In the genomic region with DNA sequence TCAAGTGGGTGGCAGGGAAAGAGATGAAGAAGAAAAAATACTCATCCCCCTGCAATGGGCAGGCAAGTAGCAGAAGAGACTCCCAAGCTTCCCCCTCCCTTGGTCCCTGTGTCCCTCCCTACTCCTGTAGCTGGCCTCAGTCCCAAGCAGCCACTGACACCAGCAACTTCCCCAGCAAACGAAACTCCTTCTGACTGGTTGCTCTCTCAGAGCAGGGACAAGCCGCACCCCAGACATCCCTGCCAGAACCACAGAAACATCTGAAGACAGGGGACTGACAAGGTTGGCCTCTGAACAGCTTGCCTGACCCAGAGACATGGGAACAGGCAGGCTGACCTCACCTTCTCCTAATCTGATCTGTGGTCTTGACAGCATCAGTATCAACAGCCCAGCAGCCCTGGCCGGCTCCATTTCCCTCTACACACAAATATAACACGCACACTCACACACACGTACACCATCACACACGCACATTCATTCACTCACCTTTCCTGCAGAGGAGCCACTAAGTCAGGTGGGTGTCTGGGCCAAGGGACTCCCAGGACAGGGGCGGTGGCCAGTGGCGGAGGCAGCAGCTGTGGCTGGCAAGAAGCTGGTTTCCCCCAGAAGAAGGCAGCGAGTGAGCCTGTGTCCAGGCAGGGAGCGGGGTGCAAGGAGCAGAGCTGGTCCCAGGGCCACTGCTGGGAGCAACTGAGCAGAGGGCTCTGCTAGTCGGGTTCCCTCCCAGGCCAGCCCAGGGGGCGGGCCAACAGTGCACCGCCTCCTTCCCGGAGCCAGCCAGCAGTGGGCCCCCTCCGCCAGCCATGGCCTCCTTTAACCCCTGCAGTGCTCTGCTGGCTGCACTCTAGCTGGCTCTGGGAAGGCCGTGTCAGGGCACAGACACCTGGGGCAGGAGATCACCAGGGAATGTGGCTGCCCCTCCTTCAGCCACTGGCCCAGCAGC, we compare ENCODE assay signal across 8 cellular contexts. TPM values are rescaled to one million over a fixed set of nuclear protein-coding genes. Genes with fewer than 3 reads are reported as not detected.
A peak's percentile ranks its signal among the peaks of the same experiment; 100 is the strongest.
DNase-seq lines count a peak whose midpoint lies in the region; ATAC-seq and TF ChIP-seq lines count a peak whose summit lies in the region.

No MANE protein-coding gene starts in this region.

- DNase-seq in activated naive CD4-positive, alpha-beta T cell treated with anti-CD3 and anti-CD28 coated beads, Interleukin-2, amount 50 U/mL, for 72 hours (ENCODE audit: low spot score in 2 of 2): no peak
- no peak for DNase-seq in activated naive CD4-positive, alpha-beta T cell treated with anti-CD3 and anti-CD28 coated beads, Interleukin-2, amount 50 U/mL, for 16 hours
- DNase-seq in endodermal cell: peak; percentile 96
- peak; percentile 86 for DNase-seq in mesendoderm
- peak; percentile 65 to 68 for DNase-seq in tibial nerve (ENCODE audit: low spot score in 2 of 2)

- H2AK5ac ChIP-seq in mesendoderm (ENCODE audit: low read length): no peak overlapping the region

- H3K27ac ChIP-seq in endodermal cell (ENCODE audit: low read depth, low read length): no peak overlapping the region
- no peak overlapping the region for H3K27ac ChIP-seq in mesendoderm (ENCODE audit: low read depth, low read length)
- peak overlapping the region; percentile 49 to 91 (median 82) for H3K27ac ChIP-seq in tibial nerve

- no peak overlapping the region for H3K27ac Mint-ChIP-seq in activated naive CD4-positive, alpha-beta T cell treated with anti-CD3 and anti-CD28 coated beads, Interleukin-2, amount 50 U/mL, for 72 hours
- peak overlapping the region; percentile 50 for H3K27ac Mint-ChIP-seq in endodermal cell

- H3K56ac ChIP-seq in mesendoderm (ENCODE audit: low read length): peak overlapping the region; percentile 46

- no peaks in the 10 kb centered on the region for H3K36me3 Mint-ChIP-seq in activated naive CD4-positive, alpha-beta T cell treated with anti-CD3 and anti-CD28 coated beads, Interleukin-2, amount 50 U/mL, for 72 hours
- no peaks in the 10 kb centered on the region for H3K36me3 Mint-ChIP-seq in endodermal cell (ENCODE audit: low read depth)

- peak; percentile 24 to 84 for TF ChIP-seq POLR2A in tibial nerve (IDR thresholded peaks at IDR 0.05)

- H3K9me3 ChIP-seq in endodermal cell (ENCODE audit: control insufficient read depth, low read length) (no peaks in the 10 kb centered on the region), tibial nerve (no peaks in the 10 kb centered on the region)

- no peak overlapping the region for H3K4me3 ChIP-seq in endodermal cell (ENCODE audit: low read length)
- H3K4me3 ChIP-seq in mesendoderm (ENCODE audit: low read length): no peak overlapping the region
- H3K4me3 ChIP-seq in tibial nerve: peak overlapping the region; percentile 50 to 65 (median 54)

- no peaks in the 10 kb centered on the region for H3K9me3 Mint-ChIP-seq in activated naive CD4-positive, alpha-beta T cell treated with anti-CD3 and anti-CD28 coated beads, Interleukin-2, amount 50 U/mL, for 72 hours
- no peaks in the 10 kb centered on the region for H3K9me3 Mint-ChIP-seq in endodermal cell

- no peaks in the 10 kb centered on the region for H3K79me1 ChIP-seq in mesendoderm (ENCODE audit: low read length)

- H3K4me1 ChIP-seq in endodermal cell (ENCODE audit: control insufficient read depth, insufficient read depth, low read length) (no peaks in the 10 kb centered on the region), mesendoderm (ENCODE audit: control insufficient read depth, low read depth, low read length) (peaks cover 4% of the 10 kb centered on the region), tibial nerve (peaks cover 0 to 89% (median 36%) of the 10 kb centered on the region in 4 donors)

- peak in 1 of 2 donors; percentile 88 for TF ChIP-seq EP300 in tibial nerve (IDR thresholded peaks at IDR 0.05)

- TF ChIP-seq CTCF in endodermal cell (conservative IDR thresholded peaks at IDR 0.05) (peak; percentile 55), tibial nerve (IDR thresholded peaks at IDR 0.05) (peak in 4 of 5 experiments; percentile 16 to 62 (median 47))

- peak; percentile 65 to 70 for ATAC-seq in activated naive CD4-positive, alpha-beta T cell treated with anti-CD3 and anti-CD28 coated beads, Interleukin-2, amount 50 U/mL, for 72 hours
- ATAC-seq in activated CD4-positive, CD25-positive, alpha-beta regulatory T cell treated with anti-CD3 and anti-CD28 coated beads, Interleukin-2, amount 50 U/mL, for 24 hours: no peak
- ATAC-seq in HG03354 (IDR thresholded peaks at IDR 0.05; ENCODE audit: poor library complexity, severe bottlenecking, unreplicated experiment): no peak

- peak overlapping the region; percentile 5 for H3K4me3 Mint-ChIP-seq in endodermal cell

- no peaks in the 10 kb centered on the region for H3K79me2 ChIP-seq in mesendoderm (ENCODE audit: control insufficient read depth, insufficient read depth, low read length)

- H3K36me3 ChIP-seq in endodermal cell (ENCODE audit: control insufficient read depth, insufficient read depth, low read length): no peaks in the 10 kb centered on the region
- no peaks in the 10 kb centered on the region for H3K36me3 ChIP-seq in mesendoderm (ENCODE audit: control insufficient read depth, insufficient read depth, low read length)
- H3K36me3 ChIP-seq in tibial nerve: peaks cover 0 to 2% (median 0%) of the 10 kb centered on the region in 3 donors

- no peak overlapping the region for H2BK120ac ChIP-seq in mesendoderm (ENCODE audit: low read depth, low read length)

- H3K27me3 Mint-ChIP-seq in endodermal cell (ENCODE audit: insufficient read depth): peaks cover 12% of the 10 kb centered on the region

- no peak overlapping the region for H4K5ac ChIP-seq in mesendoderm (ENCODE audit: low read length)

- no peak overlapping the region for H3K4ac ChIP-seq in mesendoderm (ENCODE audit: low read depth, low read length)

- H3K18ac ChIP-seq in mesendoderm (ENCODE audit: low read length): no peak overlapping the region

- no peak overlapping the region for H3K9ac ChIP-seq in endodermal cell (ENCODE audit: extremely low read depth, low read length, poor library complexity, severe bottlenecking)
- H3K9ac ChIP-seq in mesendoderm (ENCODE audit: low read length): peak overlapping the region; percentile 47

- no peaks in the 10 kb centered on the region for H3K27me3 ChIP-seq in endodermal cell (ENCODE audit: control insufficient read depth, insufficient read depth, low read length, poor library complexity, severe bottlenecking)
- no peaks in the 10 kb centered on the region for H3K27me3 ChIP-seq in mesendoderm (ENCODE audit: insufficient read depth, low read length, poor library complexity)
- no peaks in the 10 kb centered on the region for H3K27me3 ChIP-seq in tibial nerve

- H3K4me2 ChIP-seq in mesendoderm (ENCODE audit: low read length): no peak overlapping the region

- WGBS in endodermal cell (ENCODE audit: insufficient coverage in 1 of 2, insufficient read length in 1 of 2), 2 experiments: 34 to 56% methylated on average over 5 to 16 of the region's 16 CpGs
- 100% methylated on average over 3 of the region's 16 CpGs for WGBS in mesendoderm (ENCODE audit: extremely low coverage, insufficient coverage, low lambda C conversion rate)
- WGBS in tibial nerve, 2 donors: 3 to 4% methylated on average over 10 to 16 of the region's 16 CpGs

- no peak overlapping the region for H4K8ac ChIP-seq in mesendoderm (ENCODE audit: low read depth, low read length)

- no peak overlapping the region for H3K23ac ChIP-seq in mesendoderm (ENCODE audit: low read length)

- no peak overlapping the region for H2BK5ac ChIP-seq in mesendoderm (ENCODE audit: low read length)

- H2BK15ac ChIP-seq in mesendoderm (replicated peaks; ENCODE audit: low read depth): no peak overlapping the region

- H3K4me1 Mint-ChIP-seq in endodermal cell: peaks cover 19% of the 10 kb centered on the region

TF ChIP-seq in PFSK-1, 5 proteins besides CTCF, POLR2A, EP300 and RAD21:
- TF ChIP-seq POLR2AphosphoS5 (IDR thresholded peaks at IDR 0.05; ENCODE audit: low read depth, low read length): peak; percentile 45; the same call in 1 of the 2 replicates
- 0 out of 2 replicates have a peak, but pooled peaks have one; percentile 51 for TF ChIP-seq TAF1 (IDR thresholded peaks at IDR 0.05; ENCODE audit: borderline replicate concordance, insufficient read depth, low read length)
- TF ChIP-seq, protein P1, sequence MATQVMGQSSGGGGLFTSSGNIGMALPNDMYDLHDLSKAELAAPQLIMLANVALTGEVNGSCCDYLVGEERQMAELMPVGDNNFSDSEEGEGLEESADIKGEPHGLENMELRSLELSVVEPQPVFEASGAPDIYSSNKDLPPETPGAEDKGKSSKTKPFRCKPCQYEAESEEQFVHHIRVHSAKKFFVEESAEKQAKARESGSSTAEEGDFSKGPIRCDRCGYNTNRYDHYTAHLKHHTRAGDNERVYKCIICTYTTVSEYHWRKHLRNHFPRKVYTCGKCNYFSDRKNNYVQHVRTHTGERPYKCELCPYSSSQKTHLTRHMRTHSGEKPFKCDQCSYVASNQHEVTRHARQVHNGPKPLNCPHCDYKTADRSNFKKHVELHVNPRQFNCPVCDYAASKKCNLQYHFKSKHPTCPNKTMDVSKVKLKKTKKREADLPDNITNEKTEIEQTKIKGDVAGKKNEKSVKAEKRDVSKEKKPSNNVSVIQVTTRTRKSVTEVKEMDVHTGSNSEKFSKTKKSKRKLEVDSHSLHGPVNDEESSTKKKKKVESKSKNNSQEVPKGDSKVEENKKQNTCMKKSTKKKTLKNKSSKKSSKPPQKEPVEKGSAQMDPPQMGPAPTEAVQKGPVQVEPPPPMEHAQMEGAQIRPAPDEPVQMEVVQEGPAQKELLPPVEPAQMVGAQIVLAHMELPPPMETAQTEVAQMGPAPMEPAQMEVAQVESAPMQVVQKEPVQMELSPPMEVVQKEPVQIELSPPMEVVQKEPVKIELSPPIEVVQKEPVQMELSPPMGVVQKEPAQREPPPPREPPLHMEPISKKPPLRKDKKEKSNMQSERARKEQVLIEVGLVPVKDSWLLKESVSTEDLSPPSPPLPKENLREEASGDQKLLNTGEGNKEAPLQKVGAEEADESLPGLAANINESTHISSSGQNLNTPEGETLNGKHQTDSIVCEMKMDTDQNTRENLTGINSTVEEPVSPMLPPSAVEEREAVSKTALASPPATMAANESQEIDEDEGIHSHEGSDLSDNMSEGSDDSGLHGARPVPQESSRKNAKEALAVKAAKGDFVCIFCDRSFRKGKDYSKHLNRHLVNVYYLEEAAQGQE (IDR thresholded peaks at IDR 0.05; ENCODE audit: insufficient read depth in 1 of 2, low read depth in 2 of 2, low read length in 2 of 2): no peak
- TF ChIP-seq SIN3A (IDR thresholded peaks at IDR 0.05; ENCODE audit: borderline replicate concordance, insufficient read depth, low read length): no peak
- no peak for TF ChIP-seq FOXP2 (optimal IDR thresholded peaks at IDR 0.05; ENCODE audit: borderline replicate concordance, extremely low read depth, extremely low read length, insufficient read depth)

RNA-seq across cellular contexts. Expression of a gene that starts 59.1 kb away (rescaled TPM):
- total RNA-seq in activated naive CD4-positive, alpha-beta T cell treated with anti-CD3 and anti-CD28 coated beads, Interleukin-2, amount 50 U/mL, for 72 hours: 1 to 10 TPM in 1 of 2 donors, under 1 TPM in 1; 0.27 to 5.1 TPM
- polyA plus RNA-seq in PFSK-1 (2012; ENCODE audit: insufficient read length, low read depth): 19.5 TPM
- total RNA-seq in endodermal cell (1 to 10 TPM; 3.3 to 4.2 TPM), tibial nerve (100 to 1,000 TPM; 461 to 648 (median 565) TPM)
- 5.6 TPM for polyA plus RNA-seq in endodermal cell (2013, experiment 1 of 2)
- 7.2 TPM for polyA plus RNA-seq in endodermal cell (2013, experiment 2 of 2)
- 1.7 TPM for polyA plus RNA-seq in mesendoderm (2013, experiment 1 of 2)
- polyA plus RNA-seq in mesendoderm (2013, experiment 2 of 2): 2.4 TPM

Comparison
In these comparisons a context has a peak if more than half of its experiments do, and no peak if none do; other contexts are left out.
1. ATAC-seq: peak in activated naive CD4-positive, alpha-beta T cell treated with anti-CD3 and anti-CD28 coated beads, Interleukin-2, amount 50 U/mL, for 72 hours (2 of 2); none in activated CD4-positive, CD25-positive, alpha-beta regulatory T cell treated with anti-CD3 and anti-CD28 coated beads, Interleukin-2, amount 50 U/mL, for 24 hours (0 of 2) and HG03354 (single experiment).
2. DNase-seq: peak in endodermal cell (single experiment), mesendoderm (single experiment) and tibial nerve (2 of 2); none in activated naive CD4-positive, alpha-beta T cell treated with anti-CD3 and anti-CD28 coated beads, Interleukin-2, amount 50 U/mL, for 72 hours (0 of 2) and activated naive CD4-positive, alpha-beta T cell treated with anti-CD3 and anti-CD28 coated beads, Interleukin-2, amount 50 U/mL, for 16 hours (single experiment).
3. H3K27ac ChIP-seq: peak in tibial nerve (4 of 4); none in endodermal cell (single experiment) and mesendoderm (single experiment).
4. H3K4me3 ChIP-seq: peak in tibial nerve (4 of 4); none in endodermal cell (single experiment) and mesendoderm (single experiment).
5. RNA of a gene that starts 59.1 kb away (total RNA-seq): 461 to 648 TPM in tibial nerve; 0.27 to 5.1 TPM in activated naive CD4-positive, alpha-beta T cell treated with anti-CD3 and anti-CD28 coated beads, Interleukin-2, amount 50 U/mL, for 72 hours and 3.3 to 4.2 TPM in endodermal cell; every median in the first group is over 10 times any median in the second.